In genomic region chr17:81164464-81165245, GRCh38 we compare ENCODE assay signal across 1 cellular context.
TF ChIP-seq lines count a peak whose summit lies in the region.

No MANE protein-coding gene starts in this region.

TF ChIP-seq in HepG2, 621 proteins besides CTCF, POLR2A, EP300 and RAD21 (continued from another document and continues in another):
- TF ChIP-seq TCF12 (IDR thresholded peaks at IDR 0.05) (no peak), TCF12 (CRISPR knock-in tag; IDR thresholded peaks at IDR 0.05) (0 out of 2 replicates have a peak, but pooled peaks have one; percentile 52), ZBTB7B (CRISPR knock-in tag; IDR thresholded peaks at IDR 0.05) (peak; percentile 79; the same call in 1 of the 2 replicates), TGIF2 (CRISPR knock-in tag; IDR thresholded peaks at IDR 0.05) (peak; percentile 73; the same call in 1 of the 2 replicates), ZSCAN31 (CRISPR knock-in tag; IDR thresholded peaks at IDR 0.05; ENCODE audit: low read depth) (0 out of 2 replicates have a peak, but pooled peaks have one; percentile 50), ZNF143 (CRISPR knock-in tag; IDR thresholded peaks at IDR 0.05) (no peak), MYNN (CRISPR knock-in tag; IDR thresholded peaks at IDR 0.05; ENCODE audit: low read depth) (no peak), ZBTB49 (CRISPR knock-in tag; IDR thresholded peaks at IDR 0.05; ENCODE audit: borderline replicate concordance) (0 out of 2 replicates have a peak, but pooled peaks have one; percentile 21), CHD2 (IDR thresholded peaks at IDR 0.05; ENCODE audit: low read depth, low read length) (no peak), ZNF891 (CRISPR knock-in tag; IDR thresholded peaks at IDR 0.05) (peak; percentile 27; the same call in 1 of the 2 replicates), GTF3A (CRISPR knock-in tag; conservative IDR thresholded peaks at IDR 0.05) (peak; percentile 90; the same call in 1 of the 2 replicates), PHF8 (CRISPR knock-in tag; IDR thresholded peaks at IDR 0.05) (0 out of 2 replicates have a peak, but pooled peaks have one; percentile 13), ZNF317 (CRISPR knock-in tag; IDR thresholded peaks at IDR 0.05) (peak; percentile 55; the same call in 1 of the 2 replicates), ZNF292 (CRISPR knock-in tag; IDR thresholded peaks at IDR 0.05; ENCODE audit: borderline replicate concordance, low read depth) (no peak), ZNF878 (CRISPR knock-in tag; IDR thresholded peaks at IDR 0.05) (no peak), ZMYM2 (CRISPR knock-in tag; IDR thresholded peaks at IDR 0.05) (peak; percentile 42; the same call in 1 of the 2 replicates), MEF2D (CRISPR knock-in tag; IDR thresholded peaks at IDR 0.05) (peak; percentile 4; the same call in 1 of the 2 replicates), MEIS1 (CRISPR knock-in tag; IDR thresholded peaks at IDR 0.05; ENCODE audit: borderline replicate concordance) (peak; percentile 90; the same call in 1 of the 2 replicates), MTA1 (CRISPR knock-in tag; IDR thresholded peaks at IDR 0.05; ENCODE audit: borderline replicate concordance) (peak; percentile 71), MXD1 (CRISPR knock-in tag; IDR thresholded peaks at IDR 0.05) (peak; percentile 20; the same call in 1 of the 2 replicates), ZSCAN21 (CRISPR knock-in tag; IDR thresholded peaks at IDR 0.05; ENCODE audit: borderline replicate concordance) (0 out of 2 replicates have a peak, but pooled peaks have one; percentile 26), ZNF484 (CRISPR knock-in tag; IDR thresholded peaks at IDR 0.05; ENCODE audit: borderline replicate concordance, low read depth) (0 out of 2 replicates have a peak, but pooled peaks have one; percentile 51), HNRNPL (IDR thresholded peaks at IDR 0.05; ENCODE audit: low read depth, low read length) (peak; percentile 91), GATAD2A (CRISPR knock-in tag; IDR thresholded peaks at IDR 0.05) (0 out of 2 replicates have a peak, but pooled peaks have one; percentile 37), ZNF776 (CRISPR knock-in tag; IDR thresholded peaks at IDR 0.05) (peak; percentile 87; the same call in 1 of the 2 replicates), ZNF333 (CRISPR knock-in tag; IDR thresholded peaks at IDR 0.05; ENCODE audit: borderline replicate concordance) (peak; percentile 10; the same call in 1 of the 2 replicates), HOXD1 (CRISPR knock-in tag; IDR thresholded peaks at IDR 0.05) (no peak), ZBTB21 (CRISPR knock-in tag; IDR thresholded peaks at IDR 0.05) (0 out of 2 replicates have a peak, but pooled peaks have one; percentile 45), NRL (CRISPR knock-in tag; IDR thresholded peaks at IDR 0.05; ENCODE audit: borderline replicate concordance) (0 out of 2 replicates have a peak, but pooled peaks have one; percentile 41), CREB1 (IDR thresholded peaks at IDR 0.05) (peak; percentile 84), CREB1 (CRISPR knock-in tag; IDR thresholded peaks at IDR 0.05) (no peak; the same call in 1 of the 2 replicates), ZNF138 (CRISPR knock-in tag; IDR thresholded peaks at IDR 0.05; ENCODE audit: low read depth) (peak; percentile 74; the same call in 1 of the 2 replicates), MAZ (IDR thresholded peaks at IDR 0.05; ENCODE audit: borderline replicate concordance, low read depth, low read length) (no peak), MAZ (CRISPR knock-in tag; IDR thresholded peaks at IDR 0.05; ENCODE audit: low read depth) (peak; percentile 57; the same call in 1 of the 2 replicates), PAX8 (CRISPR knock-in tag; IDR thresholded peaks at IDR 0.05; ENCODE audit: borderline replicate concordance) (no peak), ARID5B (CRISPR knock-in tag; IDR thresholded peaks at IDR 0.05) (0 out of 2 replicates have a peak, but pooled peaks have one; percentile 9), ERF (CRISPR knock-in tag; IDR thresholded peaks at IDR 0.05) (peak; percentile 54; the same call in 1 of the 2 replicates), ZNF225 (CRISPR knock-in tag; IDR thresholded peaks at IDR 0.05) (peak; percentile 77)
- TF ChIP-seq, protein P1, sequence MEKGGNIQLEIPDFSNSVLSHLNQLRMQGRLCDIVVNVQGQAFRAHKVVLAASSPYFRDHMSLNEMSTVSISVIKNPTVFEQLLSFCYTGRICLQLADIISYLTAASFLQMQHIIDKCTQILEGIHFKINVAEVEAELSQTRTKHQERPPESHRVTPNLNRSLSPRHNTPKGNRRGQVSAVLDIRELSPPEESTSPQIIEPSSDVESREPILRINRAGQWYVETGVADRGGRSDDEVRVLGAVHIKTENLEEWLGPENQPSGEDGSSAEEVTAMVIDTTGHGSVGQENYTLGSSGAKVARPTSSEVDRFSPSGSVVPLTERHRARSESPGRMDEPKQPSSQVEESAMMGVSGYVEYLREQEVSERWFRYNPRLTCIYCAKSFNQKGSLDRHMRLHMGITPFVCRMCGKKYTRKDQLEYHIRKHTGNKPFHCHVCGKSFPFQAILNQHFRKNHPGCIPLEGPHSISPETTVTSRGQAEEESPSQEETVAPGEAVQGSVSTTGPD (CRISPR knock-in tag; IDR thresholded peaks at IDR 0.05): peak; percentile 60; the same call in 1 of the 2 replicates
- TF ChIP-seq, protein P2, sequence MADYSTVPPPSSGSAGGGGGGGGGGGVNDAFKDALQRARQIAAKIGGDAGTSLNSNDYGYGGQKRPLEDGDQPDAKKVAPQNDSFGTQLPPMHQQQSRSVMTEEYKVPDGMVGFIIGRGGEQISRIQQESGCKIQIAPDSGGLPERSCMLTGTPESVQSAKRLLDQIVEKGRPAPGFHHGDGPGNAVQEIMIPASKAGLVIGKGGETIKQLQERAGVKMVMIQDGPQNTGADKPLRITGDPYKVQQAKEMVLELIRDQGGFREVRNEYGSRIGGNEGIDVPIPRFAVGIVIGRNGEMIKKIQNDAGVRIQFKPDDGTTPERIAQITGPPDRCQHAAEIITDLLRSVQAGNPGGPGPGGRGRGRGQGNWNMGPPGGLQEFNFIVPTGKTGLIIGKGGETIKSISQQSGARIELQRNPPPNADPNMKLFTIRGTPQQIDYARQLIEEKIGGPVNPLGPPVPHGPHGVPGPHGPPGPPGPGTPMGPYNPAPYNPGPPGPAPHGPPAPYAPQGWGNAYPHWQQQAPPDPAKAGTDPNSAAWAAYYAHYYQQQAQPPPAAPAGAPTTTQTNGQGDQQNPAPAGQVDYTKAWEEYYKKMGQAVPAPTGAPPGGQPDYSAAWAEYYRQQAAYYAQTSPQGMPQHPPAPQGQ (CRISPR knock-in tag; IDR thresholded peaks at IDR 0.05; ENCODE audit: borderline replicate concordance): no peak
- TF ChIP-seq, protein P3, sequence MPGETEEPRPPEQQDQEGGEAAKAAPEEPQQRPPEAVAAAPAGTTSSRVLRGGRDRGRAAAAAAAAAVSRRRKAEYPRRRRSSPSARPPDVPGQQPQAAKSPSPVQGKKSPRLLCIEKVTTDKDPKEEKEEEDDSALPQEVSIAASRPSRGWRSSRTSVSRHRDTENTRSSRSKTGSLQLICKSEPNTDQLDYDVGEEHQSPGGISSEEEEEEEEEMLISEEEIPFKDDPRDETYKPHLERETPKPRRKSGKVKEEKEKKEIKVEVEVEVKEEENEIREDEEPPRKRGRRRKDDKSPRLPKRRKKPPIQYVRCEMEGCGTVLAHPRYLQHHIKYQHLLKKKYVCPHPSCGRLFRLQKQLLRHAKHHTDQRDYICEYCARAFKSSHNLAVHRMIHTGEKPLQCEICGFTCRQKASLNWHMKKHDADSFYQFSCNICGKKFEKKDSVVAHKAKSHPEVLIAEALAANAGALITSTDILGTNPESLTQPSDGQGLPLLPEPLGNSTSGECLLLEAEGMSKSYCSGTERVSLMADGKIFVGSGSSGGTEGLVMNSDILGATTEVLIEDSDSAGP (CRISPR knock-in tag; IDR thresholded peaks at IDR 0.05; ENCODE audit: borderline replicate concordance): no peak
- TF ChIP-seq, protein P4, sequence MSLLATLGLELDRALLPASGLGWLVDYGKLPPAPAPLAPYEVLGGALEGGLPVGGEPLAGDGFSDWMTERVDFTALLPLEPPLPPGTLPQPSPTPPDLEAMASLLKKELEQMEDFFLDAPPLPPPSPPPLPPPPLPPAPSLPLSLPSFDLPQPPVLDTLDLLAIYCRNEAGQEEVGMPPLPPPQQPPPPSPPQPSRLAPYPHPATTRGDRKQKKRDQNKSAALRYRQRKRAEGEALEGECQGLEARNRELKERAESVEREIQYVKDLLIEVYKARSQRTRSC (CRISPR knock-in tag; IDR thresholded peaks at IDR 0.05; ENCODE audit: low read depth): 0 out of 2 replicates have a peak, but pooled peaks have one; percentile 86
- TF ChIP-seq, protein P5, sequence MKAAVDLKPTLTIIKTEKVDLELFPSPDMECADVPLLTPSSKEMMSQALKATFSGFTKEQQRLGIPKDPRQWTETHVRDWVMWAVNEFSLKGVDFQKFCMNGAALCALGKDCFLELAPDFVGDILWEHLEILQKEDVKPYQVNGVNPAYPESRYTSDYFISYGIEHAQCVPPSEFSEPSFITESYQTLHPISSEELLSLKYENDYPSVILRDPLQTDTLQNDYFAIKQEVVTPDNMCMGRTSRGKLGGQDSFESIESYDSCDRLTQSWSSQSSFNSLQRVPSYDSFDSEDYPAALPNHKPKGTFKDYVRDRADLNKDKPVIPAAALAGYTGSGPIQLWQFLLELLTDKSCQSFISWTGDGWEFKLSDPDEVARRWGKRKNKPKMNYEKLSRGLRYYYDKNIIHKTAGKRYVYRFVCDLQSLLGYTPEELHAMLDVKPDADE (CRISPR knock-in tag; IDR thresholded peaks at IDR 0.05): no peak
- TF ChIP-seq, protein P6, sequence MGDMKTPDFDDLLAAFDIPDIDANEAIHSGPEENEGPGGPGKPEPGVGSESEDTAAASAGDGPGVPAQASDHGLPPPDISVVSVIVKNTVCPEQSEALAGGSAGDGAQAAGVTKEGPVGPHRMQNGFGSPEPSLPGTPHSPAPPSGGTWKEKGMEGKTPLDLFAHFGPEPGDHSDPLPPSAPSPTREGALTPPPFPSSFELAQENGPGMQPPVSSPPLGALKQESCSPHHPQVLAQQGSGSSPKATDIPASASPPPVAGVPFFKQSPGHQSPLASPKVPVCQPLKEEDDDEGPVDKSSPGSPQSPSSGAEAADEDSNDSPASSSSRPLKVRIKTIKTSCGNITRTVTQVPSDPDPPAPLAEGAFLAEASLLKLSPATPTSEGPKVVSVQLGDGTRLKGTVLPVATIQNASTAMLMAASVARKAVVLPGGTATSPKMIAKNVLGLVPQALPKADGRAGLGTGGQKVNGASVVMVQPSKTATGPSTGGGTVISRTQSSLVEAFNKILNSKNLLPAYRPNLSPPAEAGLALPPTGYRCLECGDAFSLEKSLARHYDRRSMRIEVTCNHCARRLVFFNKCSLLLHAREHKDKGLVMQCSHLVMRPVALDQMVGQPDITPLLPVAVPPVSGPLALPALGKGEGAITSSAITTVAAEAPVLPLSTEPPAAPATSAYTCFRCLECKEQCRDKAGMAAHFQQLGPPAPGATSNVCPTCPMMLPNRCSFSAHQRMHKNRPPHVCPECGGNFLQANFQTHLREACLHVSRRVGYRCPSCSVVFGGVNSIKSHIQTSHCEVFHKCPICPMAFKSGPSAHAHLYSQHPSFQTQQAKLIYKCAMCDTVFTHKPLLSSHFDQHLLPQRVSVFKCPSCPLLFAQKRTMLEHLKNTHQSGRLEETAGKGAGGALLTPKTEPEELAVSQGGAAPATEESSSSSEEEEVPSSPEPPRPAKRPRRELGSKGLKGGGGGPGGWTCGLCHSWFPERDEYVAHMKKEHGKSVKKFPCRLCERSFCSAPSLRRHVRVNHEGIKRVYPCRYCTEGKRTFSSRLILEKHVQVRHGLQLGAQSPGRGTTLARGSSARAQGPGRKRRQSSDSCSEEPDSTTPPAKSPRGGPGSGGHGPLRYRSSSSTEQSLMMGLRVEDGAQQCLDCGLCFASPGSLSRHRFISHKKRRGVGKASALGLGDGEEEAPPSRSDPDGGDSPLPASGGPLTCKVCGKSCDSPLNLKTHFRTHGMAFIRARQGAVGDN (CRISPR knock-in tag; IDR thresholded peaks at IDR 0.05): peak; percentile 72; the same call in 1 of the 2 replicates
